Comparison of ENCODE assay signal across 23 cellular contexts in genomic region chr11:11910541-11910940, GRCh38.
"Had no signal": no experiment of that assay in that cellular context is flagged by ENCODE, and none has a peak within 500 bp of the region (broad histone marks: within the 10 kb centered on the region; RNA-seq: fewer than 3 reads in every experiment).

No MANE protein-coding gene starts in this region.

- H3K4me3 ChIP-seq: neural progenitor cell, sigmoid colon, spleen, thyroid gland had no signal

- H3K4me1 ChIP-seq: neural progenitor cell, spleen, thyroid gland had no signal

- H3K27ac Mint-ChIP-seq: activated B cell treated with CpG ODN at 0.5 μM for 24 hours; activated CD4-positive, alpha-beta T cell treated with anti-CD3 and anti-CD28 coated beads for 36 hours; activated naive CD8-positive, alpha-beta T cell treated with anti-CD3 and anti-CD28 coated beads for 36 hours; activated T-cell treated with anti-CD3 and anti-CD28 coated beads, Interleukin-2, amount 50 U/mL, for 24 hours; dendritic cell treated with granulocyte-macrophage colony-stimulating factor and Interleukin-4, amounts not matched to agents 40 ng/mL and 50 ng/mL, for 4 days; neural progenitor cell; T-helper 1 cell treated with Interleukin-12 subunit alpha and Interleukin-12 subunit beta and Interleukin-4 antibody, amounts not matched to agents 30 μg/mL and 1 μg/mL, for 36 hours had no signal

- H3K27me3 Mint-ChIP-seq: activated B cell treated with CpG ODN at 0.5 μM for 24 hours; activated CD4-positive, alpha-beta T cell treated with anti-CD3 and anti-CD28 coated beads for 36 hours; activated naive CD8-positive, alpha-beta T cell treated with anti-CD3 and anti-CD28 coated beads for 36 hours; activated T-cell treated with anti-CD3 and anti-CD28 coated beads, Interleukin-2, amount 50 U/mL, for 24 hours; dendritic cell treated with granulocyte-macrophage colony-stimulating factor and Interleukin-4, amounts not matched to agents 40 ng/mL and 50 ng/mL, for 4 days; naive B cell had no signal

- H3K4me3 Mint-ChIP-seq: activated B cell treated with CpG ODN at 0.5 μM for 24 hours; activated CD4-positive, alpha-beta T cell treated with anti-CD3 and anti-CD28 coated beads for 36 hours; activated naive CD8-positive, alpha-beta T cell treated with anti-CD3 and anti-CD28 coated beads for 36 hours; activated T-cell treated with anti-CD3 and anti-CD28 coated beads, Interleukin-2, amount 50 U/mL, for 24 hours; dendritic cell treated with granulocyte-macrophage colony-stimulating factor and Interleukin-4, amounts not matched to agents 40 ng/mL and 50 ng/mL, for 4 days; naive B cell; neural progenitor cell; T-helper 1 cell treated with Interleukin-12 subunit alpha and Interleukin-12 subunit beta and Interleukin-4 antibody, amounts not matched to agents 30 μg/mL and 1 μg/mL, for 36 hours had no signal

- DNase-seq: activated B cell treated with CpG ODN at 0.5 μM for 24 hours; activated CD4-positive, alpha-beta T cell treated with anti-CD3 and anti-CD28 coated beads for 36 hours; activated CD4-positive, alpha-beta T cell treated with anti-CD3 and anti-CD28 coated beads, Interleukin-2, amount 50 U/mL, for 4 hours; activated CD8-positive, alpha-beta memory T cell treated with anti-CD3 and anti-CD28 coated beads for 24 hours; activated CD8-positive, alpha-beta memory T cell treated with anti-CD3 and anti-CD28 coated beads, Interleukin-2, amount 50 U/mL, for 4 hours; activated naive CD4-positive, alpha-beta T cell treated with Interleukin-2 at 50 U/mL for 16 hours; activated naive CD8-positive, alpha-beta T cell treated with anti-CD3 and anti-CD28 coated beads for 36 hours; activated T-cell treated with anti-CD3 and anti-CD28 coated beads, Interleukin-2, amount 50 U/mL, for 24 hours; effector CD4-positive, alpha-beta T cell; head of caudate nucleus; hypothalamus; left ventricle myocardium superior; naive B cell; posterior cingulate gyrus; retina; sigmoid colon; spleen; stimulated activated CD4-positive, alpha-beta T cell treated with anti-CD3 and anti-CD28 coated beads, Interleukin-4, amount 100 ng/mL, for 1 hour; stimulated activated naive CD4-positive, alpha-beta T cell treated with Interleukin-2 at 50 U/mL for 16 hours; thyroid gland had no signal

- H2AFZ ChIP-seq: neural progenitor cell had no signal

- H3K27ac ChIP-seq: neural progenitor cell, spleen, thyroid gland had no signal

- H3K27me3 ChIP-seq: neural progenitor cell, sigmoid colon, spleen, thyroid gland had no signal

- H3K9me3 Mint-ChIP-seq: activated B cell treated with CpG ODN at 0.5 μM for 24 hours; activated naive CD8-positive, alpha-beta T cell treated with anti-CD3 and anti-CD28 coated beads for 36 hours; activated T-cell treated with anti-CD3 and anti-CD28 coated beads, Interleukin-2, amount 50 U/mL, for 24 hours; dendritic cell treated with granulocyte-macrophage colony-stimulating factor and Interleukin-4, amounts not matched to agents 40 ng/mL and 50 ng/mL, for 4 days; naive B cell; neural progenitor cell; T-helper 1 cell treated with Interleukin-12 subunit alpha and Interleukin-12 subunit beta and Interleukin-4 antibody, amounts not matched to agents 30 μg/mL and 1 μg/mL, for 36 hours had no signal

- H3K9ac ChIP-seq: neural progenitor cell had no signal

- H3K4me1 Mint-ChIP-seq: activated B cell treated with CpG ODN at 0.5 μM for 24 hours; activated CD4-positive, alpha-beta T cell treated with anti-CD3 and anti-CD28 coated beads for 36 hours; activated naive CD8-positive, alpha-beta T cell treated with anti-CD3 and anti-CD28 coated beads for 36 hours; naive B cell; neural progenitor cell had no signal

- ATAC-seq: activated CD4-positive, alpha-beta T cell treated with anti-CD3 and anti-CD28 coated beads for 36 hours; left ventricle myocardium superior had no signal

- H3K4me2 ChIP-seq: neural progenitor cell had no signal

- H3K9me3 ChIP-seq: sigmoid colon, spleen, thyroid gland had no signal
